Comparison of ENCODE assay signal across 20 cellular contexts in genomic region chr1:205062319-205062718, GRCh38. TPM values are rescaled to one million over a fixed set of nuclear protein-coding genes. Genes with fewer than 3 reads are reported as not detected.
DNase-seq lines count a peak whose midpoint lies in the region; ATAC-seq, FAIRE-seq and TF ChIP-seq lines count a peak whose summit lies in the region.
"Had no signal": no experiment of that assay in that cellular context is flagged by ENCODE, and none has a peak within 500 bp of the region (broad histone marks: within the 10 kb centered on the region; RNA-seq: fewer than 3 reads in every experiment).

No MANE protein-coding gene starts in this region.

- H3K27ac ChIP-seq in angular gyrus (ENCODE audit: low read depth, low read length) (peak overlapping the region; percentile 83), sigmoid colon (no peak overlapping the region), right lobe of liver (no peak overlapping the region)
- H3K27ac ChIP-seq: BLaER1, PC-9 had no signal

- no peaks in the 10 kb centered on the region for H3K27me3 ChIP-seq in iPS-15b (ENCODE audit: control insufficient read depth, insufficient read depth, low read length)
- no peaks in the 10 kb centered on the region for H3K27me3 ChIP-seq in sigmoid colon
- H3K27me3 ChIP-seq in HAP-1 (ENCODE audit: low read depth), result no peaks in the 10 kb centered on the region
- no peaks in the 10 kb centered on the region for H3K27me3 ChIP-seq in right lobe of liver
- H3K27me3 ChIP-seq: BLaER1 had no signal

- TF ChIP-seq CTCF in D721Med (IDR thresholded peaks at IDR 0.05; ENCODE audit: insufficient read depth, missing control alignments), result no peak
- no peak for TF ChIP-seq CTCF in sigmoid colon (IDR thresholded peaks at IDR 0.05)
- TF ChIP-seq CTCF in right lobe of liver (IDR thresholded peaks at IDR 0.05), result no peak

- H3K4me1 ChIP-seq in iPS-15b (ENCODE audit: control insufficient read depth, insufficient read depth, low read length) (peaks cover 4% of the 10 kb centered on the region), sigmoid colon (peaks cover 0 to 8% (median 7%) of the 10 kb centered on the region in 4 donors), HAP-1 (no peaks in the 10 kb centered on the region), right lobe of liver (no peaks in the 10 kb centered on the region)

- in situ Hi-C loops in HAP-1 (cut with MboI; ENCODE audit: low sequenced_read_pairs), result loop anchor here (5.0 kb wide), 1 partner anchor 85 kb away; no protein-coding TSS in a partner anchor

- WGBS in sigmoid colon, 2 donors, result 95% methylated on average over 8 of the region's 8 CpGs
- WGBS in right lobe of liver (ENCODE audit: insufficient coverage, low coverage, low lambda C conversion rate, missing lambda C conversion rate), result no CpG with 5 or more reads among the region's 8 CpGs

- TF ChIP-seq EP300 in sigmoid colon (IDR thresholded peaks at IDR 0.05), result no peak

- intact Hi-C loops in sigmoid colon (cut with DNase I) (no loop called here), right lobe of liver (cut with DNase I) (loop anchor here (5.0 to 10.0 kb wide), 2 partner anchors 75 to 192 kb away; no protein-coding TSS in a partner anchor)

- TF ChIP-seq POLR2A in sigmoid colon (IDR thresholded peaks at IDR 0.05), result no peak
- TF ChIP-seq POLR2A in right lobe of liver (IDR thresholded peaks at IDR 0.05), result no peak

- H3K4me3 ChIP-seq in iPS-15b (ENCODE audit: low read depth, low read length) (no peak overlapping the region), sigmoid colon (no peak overlapping the region), HAP-1 (no peak overlapping the region), right lobe of liver (no peak overlapping the region)
- H3K4me3 ChIP-seq: BLaER1, PC-9 had no signal

- DNase-seq in D721Med (ENCODE audit: insufficient read length, low spot score) (peak; percentile 24), sigmoid colon (peak; percentile 50), HAP-1 (ENCODE audit: low spot score in 2 of 2) (no peak), right lobe of liver (no peak), NCI-H748 (lab: John Stamatoyannopoulos, UW; ENCODE audit: unreplicated experiment) (no peak)
- DNase-seq: NK-92 treated with Interleukin-12 subunit alpha and Interleukin-12 subunit beta, amount 100 ng/mL, for 24 hours had no signal

- H3K36me3 ChIP-seq in iPS-15b (ENCODE audit: control insufficient read depth, insufficient read depth, low read length), result no peaks in the 10 kb centered on the region
- H3K36me3 ChIP-seq in sigmoid colon, result no peaks in the 10 kb centered on the region
- H3K36me3 ChIP-seq in HAP-1 (replicated peaks), result no peaks in the 10 kb centered on the region
- no peaks in the 10 kb centered on the region for H3K36me3 ChIP-seq in right lobe of liver
- H3K36me3 ChIP-seq: BLaER1 had no signal

- H3K9ac ChIP-seq in iPS-15b (ENCODE audit: low read depth, low read length), result peak overlapping the region; percentile 32
- H3K9ac ChIP-seq: BLaER1 had no signal

- ATAC-seq in right lobe of liver (no peak), GM21390 (IDR thresholded peaks at IDR 0.05; ENCODE audit: unreplicated experiment) (no peak)

- H3K9me3 ChIP-seq in iPS-15b (ENCODE audit: control insufficient read depth, insufficient read depth, low read length), result no peaks in the 10 kb centered on the region
- H3K9me3 ChIP-seq in sigmoid colon, result no peaks in the 10 kb centered on the region
- H3K9me3 ChIP-seq in HAP-1, result no peaks in the 10 kb centered on the region
- no peaks in the 10 kb centered on the region for H3K9me3 ChIP-seq in right lobe of liver
- H3K9me3 ChIP-seq: BLaER1 had no signal

- no peak for FAIRE-seq in D721Med (lab: Jason Lieb, UNC)
- FAIRE-seq: A204.1, GM19239, H54 had no signal

RNA-seq across cellular contexts. Expression of gene CNTN2, which starts 19.3 kb away (rescaled TPM):
- total RNA-seq in sigmoid colon, result 1 to 10 TPM; 1.8 to 4.4 (median 3.4) TPM
- polyA plus RNA-seq in sigmoid colon, result 1 to 10 TPM in 1 of 3 donors, under 1 TPM in 1, not detected in 1; 0.46 to 1.5 TPM
- under 1 TPM in 1 of 6 experiments, not detected in 5; 0.49 TPM for total RNA-seq in right lobe of liver
- total RNA-seq: CD4-positive, CD25-positive, alpha-beta regulatory T cell; HepG2; HT-29; PC-9; RPMI7951; SK-MEL-5 had no signal
- polyA plus RNA-seq: AG04450; CD4-positive, CD25-positive, alpha-beta regulatory T cell; HepG2 had no signal

RNA-seq across cellular contexts. Expression of gene TMEM81, which starts 21.9 kb away (rescaled TPM):
- total RNA-seq in sigmoid colon, result 1 to 10 TPM; 2.1 to 3.6 (median 2.7) TPM
- 1 to 10 TPM in 1 of 3 donors, under 1 TPM in 1, not detected in 1; 0.92 to 1.8 TPM for polyA plus RNA-seq in sigmoid colon
- 1 to 10 TPM in 5 of 6 experiments, under 1 TPM in 1; 0.49 to 2.7 (median 1.8) TPM for total RNA-seq in right lobe of liver

RNA-seq across cellular contexts. Expression of gene RBBP5, which starts 59.5 kb away (rescaled TPM):
- total RNA-seq in sigmoid colon, result 10 to 100 TPM; 12.2 to 36.5 (median 13.9) TPM
- 1 to 10 TPM; 6.6 to 8.1 (median 7.8) TPM for polyA plus RNA-seq in sigmoid colon
- total RNA-seq in right lobe of liver, result 10 to 100 TPM in 3 of 6 experiments, 1 to 10 TPM in 3; 8.7 to 12.3 (median 10.0) TPM

Comparison
In these comparisons a context has a peak if more than half of its experiments do, and no peak if none do; other contexts are left out.
1. DNase-seq: peak in D721Med (single experiment) and sigmoid colon (single experiment); none in HAP-1 (0 of 2), right lobe of liver (0 of 3) and NCI-H748 (single experiment).